Comparison of ENCODE assay signal across 1 cellular context in genomic region chr14:50116221-50116956, GRCh38.
TF ChIP-seq lines count a peak whose summit lies in the region.

Gene VCPKMT, minus strand, starts transcription at chr14:50116572. Its CDS starts 20 bp downstream, at chr14:50116552.

TF ChIP-seq in GM12878, 131 proteins besides CTCF, POLR2A, EP300 and RAD21 (continued from another document and continues in another):
- TF ChIP-seq, protein P1, sequence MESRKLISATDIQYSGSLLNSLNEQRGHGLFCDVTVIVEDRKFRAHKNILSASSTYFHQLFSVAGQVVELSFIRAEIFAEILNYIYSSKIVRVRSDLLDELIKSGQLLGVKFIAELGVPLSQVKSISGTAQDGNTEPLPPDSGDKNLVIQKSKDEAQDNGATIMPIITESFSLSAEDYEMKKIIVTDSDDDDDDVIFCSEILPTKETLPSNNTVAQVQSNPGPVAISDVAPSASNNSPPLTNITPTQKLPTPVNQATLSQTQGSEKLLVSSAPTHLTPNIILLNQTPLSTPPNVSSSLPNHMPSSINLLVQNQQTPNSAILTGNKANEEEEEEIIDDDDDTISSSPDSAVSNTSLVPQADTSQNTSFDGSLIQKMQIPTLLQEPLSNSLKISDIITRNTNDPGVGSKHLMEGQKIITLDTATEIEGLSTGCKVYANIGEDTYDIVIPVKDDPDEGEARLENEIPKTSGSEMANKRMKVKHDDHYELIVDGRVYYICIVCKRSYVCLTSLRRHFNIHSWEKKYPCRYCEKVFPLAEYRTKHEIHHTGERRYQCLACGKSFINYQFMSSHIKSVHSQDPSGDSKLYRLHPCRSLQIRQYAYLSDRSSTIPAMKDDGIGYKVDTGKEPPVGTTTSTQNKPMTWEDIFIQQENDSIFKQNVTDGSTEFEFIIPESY (IDR thresholded peaks at IDR 0.05) = no peak
- peak; percentile 79 for TF ChIP-seq IKZF1 (conservative IDR thresholded peaks at IDR 0.05)
- TF ChIP-seq BHLHE40 (IDR thresholded peaks at IDR 0.05; ENCODE audit: borderline replicate concordance in 1 of 2, low read depth in 2 of 2, low read length in 1 of 2) = peak in 1 of 2 experiments; percentile 72; a peak in 3 of 4 replicates
- peak; percentile 58; the same call in 1 of the 2 replicates for TF ChIP-seq ZBED1 (IDR thresholded peaks at IDR 0.05; ENCODE audit: borderline replicate concordance)
- TF ChIP-seq CBFB (IDR thresholded peaks at IDR 0.05; ENCODE audit: low read depth) = no peak
- no peak for TF ChIP-seq BCL11A (IDR thresholded peaks at IDR 0.05; ENCODE audit: low read depth, low read length)
- no peak for TF ChIP-seq SPI1 (IDR thresholded peaks at IDR 0.05; ENCODE audit: borderline replicate concordance, insufficient read depth, low read depth, low read length)
- no peak for TF ChIP-seq ZNF217 (IDR thresholded peaks at IDR 0.05)
- peak; percentile 80 for TF ChIP-seq GATAD2B (conservative IDR thresholded peaks at IDR 0.05; ENCODE audit: low read depth)
- no peak for TF ChIP-seq CHD4 (IDR thresholded peaks at IDR 0.05)
- no peak for TF ChIP-seq FOS (IDR thresholded peaks at IDR 0.05; ENCODE audit: borderline replicate concordance, extremely low read depth, insufficient read length)
- TF ChIP-seq CHD2 (IDR thresholded peaks at IDR 0.05; ENCODE audit: borderline replicate concordance, low read depth, low read length) = peak; percentile 77
- TF ChIP-seq, protein P2, sequence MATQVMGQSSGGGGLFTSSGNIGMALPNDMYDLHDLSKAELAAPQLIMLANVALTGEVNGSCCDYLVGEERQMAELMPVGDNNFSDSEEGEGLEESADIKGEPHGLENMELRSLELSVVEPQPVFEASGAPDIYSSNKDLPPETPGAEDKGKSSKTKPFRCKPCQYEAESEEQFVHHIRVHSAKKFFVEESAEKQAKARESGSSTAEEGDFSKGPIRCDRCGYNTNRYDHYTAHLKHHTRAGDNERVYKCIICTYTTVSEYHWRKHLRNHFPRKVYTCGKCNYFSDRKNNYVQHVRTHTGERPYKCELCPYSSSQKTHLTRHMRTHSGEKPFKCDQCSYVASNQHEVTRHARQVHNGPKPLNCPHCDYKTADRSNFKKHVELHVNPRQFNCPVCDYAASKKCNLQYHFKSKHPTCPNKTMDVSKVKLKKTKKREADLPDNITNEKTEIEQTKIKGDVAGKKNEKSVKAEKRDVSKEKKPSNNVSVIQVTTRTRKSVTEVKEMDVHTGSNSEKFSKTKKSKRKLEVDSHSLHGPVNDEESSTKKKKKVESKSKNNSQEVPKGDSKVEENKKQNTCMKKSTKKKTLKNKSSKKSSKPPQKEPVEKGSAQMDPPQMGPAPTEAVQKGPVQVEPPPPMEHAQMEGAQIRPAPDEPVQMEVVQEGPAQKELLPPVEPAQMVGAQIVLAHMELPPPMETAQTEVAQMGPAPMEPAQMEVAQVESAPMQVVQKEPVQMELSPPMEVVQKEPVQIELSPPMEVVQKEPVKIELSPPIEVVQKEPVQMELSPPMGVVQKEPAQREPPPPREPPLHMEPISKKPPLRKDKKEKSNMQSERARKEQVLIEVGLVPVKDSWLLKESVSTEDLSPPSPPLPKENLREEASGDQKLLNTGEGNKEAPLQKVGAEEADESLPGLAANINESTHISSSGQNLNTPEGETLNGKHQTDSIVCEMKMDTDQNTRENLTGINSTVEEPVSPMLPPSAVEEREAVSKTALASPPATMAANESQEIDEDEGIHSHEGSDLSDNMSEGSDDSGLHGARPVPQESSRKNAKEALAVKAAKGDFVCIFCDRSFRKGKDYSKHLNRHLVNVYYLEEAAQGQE (IDR thresholded peaks at IDR 0.05; ENCODE audit: low read depth, low read length) = no peak
- no peak for TF ChIP-seq IRF5 (IDR thresholded peaks at IDR 0.05; ENCODE audit: borderline replicate concordance)
- peak; percentile 66; the same call in 1 of the 3 replicates for TF ChIP-seq POU2F2 (IDR thresholded peaks at IDR 0.05; ENCODE audit: borderline replicate concordance, low read depth, low read length)
- TF ChIP-seq ETV6 (conservative IDR thresholded peaks at IDR 0.05 in 1 of 2, IDR thresholded peaks at IDR 0.05 in 1 of 2; ENCODE audit: borderline replicate concordance in 1 of 2, low read depth in 1 of 2) = no peak
- TF ChIP-seq HDAC2 (IDR thresholded peaks at IDR 0.05) = no peak
- peak; percentile 80 for TF ChIP-seq NBN (IDR thresholded peaks at IDR 0.05)
- TF ChIP-seq TAF1 (IDR thresholded peaks at IDR 0.05; ENCODE audit: borderline replicate concordance, low read depth, low read length) = peak; percentile 98
- peak; percentile 90; the same call in 1 of the 2 replicates for TF ChIP-seq POLR2AphosphoS2 (IDR thresholded peaks at IDR 0.05; ENCODE audit: low read depth, low read length)
- peak; percentile 52 for TF ChIP-seq RUNX3 (IDR thresholded peaks at IDR 0.05; ENCODE audit: low read length)
- TF ChIP-seq E4F1 (IDR thresholded peaks at IDR 0.05; ENCODE audit: borderline replicate concordance, partially characterized antibody) = peak; percentile 27
- TF ChIP-seq HSF1 (IDR thresholded peaks at IDR 0.05; ENCODE audit: low read depth, low read length) = no peak
- no peak for TF ChIP-seq MTA2 (IDR thresholded peaks at IDR 0.05; ENCODE audit: low read depth)
- TF ChIP-seq E2F4 (IDR thresholded peaks at IDR 0.05; ENCODE audit: low read depth, low read length) = peak; percentile 78
- peak; percentile 99 for TF ChIP-seq CREM (IDR thresholded peaks at IDR 0.05; ENCODE audit: low read depth)
- TF ChIP-seq SIN3A (IDR thresholded peaks at IDR 0.05; ENCODE audit: low read depth, low read length) = peak; percentile 92; the same call in 1 of the 2 replicates
- TF ChIP-seq SMARCA5 (IDR thresholded peaks at IDR 0.05) = peak; percentile 69; the same call in 1 of the 2 replicates
- TF ChIP-seq ZNF687 (IDR thresholded peaks at IDR 0.05) = peak; percentile 88
- 0 out of 2 replicates have a peak, but pooled peaks have one; percentile 61 for TF ChIP-seq ZNF207 (IDR thresholded peaks at IDR 0.05; ENCODE audit: borderline replicate concordance)
- TF ChIP-seq ZNF274 (IDR thresholded peaks at IDR 0.05; ENCODE audit: insufficient read depth, insufficient read length) = no peak
- TF ChIP-seq KDM1A (IDR thresholded peaks at IDR 0.05; ENCODE audit: borderline replicate concordance) = no peak
- TF ChIP-seq FOXM1 (IDR thresholded peaks at IDR 0.05; ENCODE audit: low read depth, low read length) = no peak; the same call in 1 of the 2 replicates
- TF ChIP-seq ATF7 (IDR thresholded peaks at IDR 0.05; ENCODE audit: low read depth) = no peak
- TF ChIP-seq SRF (IDR thresholded peaks at IDR 0.05; ENCODE audit: low read depth in 2 of 2, low read length in 2 of 2) = peak in 1 of 2 experiments; percentile 88; a peak in 2 of 4 replicates
- TF ChIP-seq, protein P3, sequence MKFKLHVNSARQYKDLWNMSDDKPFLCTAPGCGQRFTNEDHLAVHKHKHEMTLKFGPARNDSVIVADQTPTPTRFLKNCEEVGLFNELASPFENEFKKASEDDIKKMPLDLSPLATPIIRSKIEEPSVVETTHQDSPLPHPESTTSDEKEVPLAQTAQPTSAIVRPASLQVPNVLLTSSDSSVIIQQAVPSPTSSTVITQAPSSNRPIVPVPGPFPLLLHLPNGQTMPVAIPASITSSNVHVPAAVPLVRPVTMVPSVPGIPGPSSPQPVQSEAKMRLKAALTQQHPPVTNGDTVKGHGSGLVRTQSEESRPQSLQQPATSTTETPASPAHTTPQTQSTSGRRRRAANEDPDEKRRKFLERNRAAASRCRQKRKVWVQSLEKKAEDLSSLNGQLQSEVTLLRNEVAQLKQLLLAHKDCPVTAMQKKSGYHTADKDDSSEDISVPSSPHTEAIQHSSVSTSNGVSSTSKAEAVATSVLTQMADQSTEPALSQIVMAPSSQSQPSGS (IDR thresholded peaks at IDR 0.05; ENCODE audit: low read length) = no peak
- no peak for TF ChIP-seq NR2C1 (IDR thresholded peaks at IDR 0.05)
- TF ChIP-seq, protein P4, sequence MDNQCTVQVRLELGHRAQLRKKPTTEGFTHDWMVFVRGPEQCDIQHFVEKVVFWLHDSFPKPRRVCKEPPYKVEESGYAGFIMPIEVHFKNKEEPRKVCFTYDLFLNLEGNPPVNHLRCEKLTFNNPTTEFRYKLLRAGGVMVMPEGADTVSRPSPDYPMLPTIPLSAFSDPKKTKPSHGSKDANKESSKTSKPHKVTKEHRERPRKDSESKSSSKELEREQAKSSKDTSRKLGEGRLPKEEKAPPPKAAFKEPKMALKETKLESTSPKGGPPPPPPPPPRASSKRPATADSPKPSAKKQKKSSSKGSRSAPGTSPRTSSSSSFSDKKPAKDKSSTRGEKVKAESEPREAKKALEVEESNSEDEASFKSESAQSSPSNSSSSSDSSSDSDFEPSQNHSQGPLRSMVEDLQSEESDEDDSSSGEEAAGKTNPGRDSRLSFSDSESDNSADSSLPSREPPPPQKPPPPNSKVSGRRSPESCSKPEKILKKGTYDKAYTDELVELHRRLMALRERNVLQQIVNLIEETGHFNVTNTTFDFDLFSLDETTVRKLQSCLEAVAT (IDR thresholded peaks at IDR 0.05) = no peak
- TF ChIP-seq BRCA1 (IDR thresholded peaks at IDR 0.05; ENCODE audit: low read depth, low read length) = no peak; the same call in 1 of the 2 replicates
